In genomic region chr12:12735301-12735700, GRCh38 we compare ENCODE assay signal across 10 cellular contexts. TPM values are rescaled to one million over a fixed set of nuclear protein-coding genes. Genes with fewer than 3 reads are reported as not detected.
DNase-seq lines count a peak whose midpoint lies in the region; ATAC-seq, FAIRE-seq and TF ChIP-seq lines count a peak whose summit lies in the region.
"Had no signal": no experiment of that assay in that cellular context is flagged by ENCODE, and none has a peak within 500 bp of the region (broad histone marks: within the 10 kb centered on the region; RNA-seq: fewer than 3 reads in every experiment).

No MANE protein-coding gene starts in this region.

- TF ChIP-seq CTCF in suprapubic skin (IDR thresholded peaks at IDR 0.05): no peak
- TF ChIP-seq CTCF in D721Med (IDR thresholded peaks at IDR 0.05; ENCODE audit: insufficient read depth, missing control alignments): no peak

- peaks cover 61% of the 10 kb centered on the region for H3K4me1 Mint-ChIP-seq in activated CD8-positive, alpha-beta memory T cell treated with anti-CD3 and anti-CD28 coated beads, Interleukin-2, amount 10 ng/mL, durations not matched to agents 7 days and 5 days
- peaks cover 42% of the 10 kb centered on the region for H3K4me1 Mint-ChIP-seq in activated CD4-positive, alpha-beta memory T cell treated with anti-CD3 and anti-CD28 coated beads for 36 hours (ENCODE audit: low read depth)

- peaks cover 29% of the 10 kb centered on the region for H3K36me3 Mint-ChIP-seq in activated CD8-positive, alpha-beta memory T cell treated with anti-CD3 and anti-CD28 coated beads, Interleukin-2, amount 10 ng/mL, durations not matched to agents 7 days and 5 days
- peaks cover 7% of the 10 kb centered on the region for H3K36me3 Mint-ChIP-seq in activated CD4-positive, alpha-beta memory T cell treated with anti-CD3 and anti-CD28 coated beads for 36 hours

- no peak overlapping the region for H3K4me3 ChIP-seq in iPS-20b (ENCODE audit: low read length)
- peak overlapping the region; percentile 4 for H3K4me3 ChIP-seq in suprapubic skin

- H3K27me3 Mint-ChIP-seq in activated CD8-positive, alpha-beta memory T cell treated with anti-CD3 and anti-CD28 coated beads, Interleukin-2, amount 10 ng/mL, durations not matched to agents 7 days and 5 days: no peaks in the 10 kb centered on the region
- H3K27me3 Mint-ChIP-seq in activated CD4-positive, alpha-beta memory T cell treated with anti-CD3 and anti-CD28 coated beads for 36 hours: no peaks in the 10 kb centered on the region

- TF ChIP-seq EP300 in suprapubic skin (IDR thresholded peaks at IDR 0.05): no peak

- no peak for ATAC-seq in activated CD8-positive, alpha-beta memory T cell treated with anti-CD3 and anti-CD28 coated beads, Interleukin-2, amount 10 ng/mL, durations not matched to agents 7 days and 5 days

- peak overlapping the region; percentile 28 for H3K4me3 Mint-ChIP-seq in activated CD8-positive, alpha-beta memory T cell treated with anti-CD3 and anti-CD28 coated beads, Interleukin-2, amount 10 ng/mL, durations not matched to agents 7 days and 5 days
- no peak overlapping the region for H3K4me3 Mint-ChIP-seq in activated CD4-positive, alpha-beta memory T cell treated with anti-CD3 and anti-CD28 coated beads for 36 hours
- H3K4me3 Mint-ChIP-seq: neural crest cell had no signal

- H3K9me3 Mint-ChIP-seq in activated CD8-positive, alpha-beta memory T cell treated with anti-CD3 and anti-CD28 coated beads, Interleukin-2, amount 10 ng/mL, durations not matched to agents 7 days and 5 days (ENCODE audit: low read depth): no peaks in the 10 kb centered on the region
- no peaks in the 10 kb centered on the region for H3K9me3 Mint-ChIP-seq in activated CD4-positive, alpha-beta memory T cell treated with anti-CD3 and anti-CD28 coated beads for 36 hours
- H3K9me3 Mint-ChIP-seq: neural crest cell had no signal

- no peaks in the 10 kb centered on the region for H3K36me3 ChIP-seq in iPS-20b (ENCODE audit: insufficient read depth, low read depth, low read length)
- H3K36me3 ChIP-seq in suprapubic skin: no peaks in the 10 kb centered on the region

- no peak for TF ChIP-seq POLR2A in suprapubic skin (IDR thresholded peaks at IDR 0.05)

- POLR2A ChIA-PET in activated CD4-positive, alpha-beta memory T cell treated with anti-CD3 and anti-CD28 coated beads for 36 hours (lab: Charles Lee): interaction anchor here (3.2 to 3.7 kb wide), 3 partner anchors 8 to 19 kb away, joined by 19 to 46 read pairs (median 46); partner anchors contain the start of gene CDKN1B

- H3K9ac ChIP-seq in iPS-20b (ENCODE audit: low read depth, low read length): peak overlapping the region; percentile 12; the same call in 1 of the 2 replicates

- H3K27ac ChIP-seq in iPS-20b (ENCODE audit: low read length) (no peak overlapping the region), suprapubic skin (peak overlapping the region; percentile 70)

- H3K27me3 ChIP-seq in iPS-20b (ENCODE audit: insufficient read depth, low read length) (no peaks in the 10 kb centered on the region), suprapubic skin (no peaks in the 10 kb centered on the region)

- CTCF ChIA-PET in activated CD8-positive, alpha-beta memory T cell treated with anti-CD3 and anti-CD28 coated beads, Interleukin-2, amount 10 ng/mL, durations not matched to agents 7 days and 5 days (lab: Charles Lee): interaction anchor here (1.5 to 3.6 kb wide), 7 partner anchors 11 to 358 kb away, joined by 4 to 71 read pairs (median 14); partner anchors contain the start of gene CDKN1B
- CTCF ChIA-PET in activated CD4-positive, alpha-beta memory T cell treated with anti-CD3 and anti-CD28 coated beads for 36 hours (lab: Charles Lee): interaction anchor here (2.4 to 3.9 kb wide), 4 partner anchors 16 to 90 kb away, joined by 7 to 41 read pairs (median 25); no protein-coding TSS in a partner anchor

- WGBS in suprapubic skin: 60% methylated on average over 1 of the region's 1 CpG

- H3K9me3 ChIP-seq in iPS-20b (ENCODE audit: insufficient read depth, low read depth, low read length) (no peaks in the 10 kb centered on the region), suprapubic skin (no peaks in the 10 kb centered on the region)

- peak overlapping the region; percentile 98 for H3K27ac Mint-ChIP-seq in activated CD8-positive, alpha-beta memory T cell treated with anti-CD3 and anti-CD28 coated beads, Interleukin-2, amount 10 ng/mL, durations not matched to agents 7 days and 5 days
- H3K27ac Mint-ChIP-seq in activated CD4-positive, alpha-beta memory T cell treated with anti-CD3 and anti-CD28 coated beads for 36 hours: peak overlapping the region; percentile 44

- no peak for DNase-seq in activated CD8-positive, alpha-beta memory T cell treated with anti-CD3 and anti-CD28 coated beads, Interleukin-2, amount 10 ng/mL, durations not matched to agents 7 days and 5 days
- DNase-seq in activated CD8-positive, alpha-beta memory T cell treated with anti-CD3 and anti-CD28 coated beads, Interleukin-2, amount 50 U/mL, for 48 hours: no peak
- no peak for DNase-seq in activated CD4-positive, alpha-beta memory T cell treated with anti-CD3 and anti-CD28 coated beads for 36 hours
- DNase-seq in suprapubic skin (ENCODE audit: low spot score in 2 of 2) (no peak), DMS153 treated with DMSO at 0.1 percent for 48 hours (lab: John Stamatoyannopoulos, UW; ENCODE audit: unreplicated experiment) (no peak), D721Med (ENCODE audit: insufficient read length, low spot score) (no peak), SIG-M5 treated with dmso at 0.1 percent for 504 hours (lab: John Stamatoyannopoulos, UW; ENCODE audit: unreplicated experiment) (no peak)
- DNase-seq: activated effector memory CD4-positive, alpha-beta T cell treated with anti-CD3 and anti-CD28 coated beads, Interleukin-2, amount 50 U/mL, for 16 hours had no signal

- intact Hi-C loops in activated CD4-positive, alpha-beta memory T cell treated with anti-CD3 and anti-CD28 coated beads for 36 hours (cut with micrococcal nuclease): no loop called here

- H3K4me1 ChIP-seq in iPS-20b (ENCODE audit: insufficient read depth, low read length): peaks cover 3% of the 10 kb centered on the region; the same call in 1 of the 2 replicates
- peaks cover 31% of the 10 kb centered on the region for H3K4me1 ChIP-seq in suprapubic skin

- FAIRE-seq in D721Med (lab: Jason Lieb, UNC): no peak

RNA-seq across cellular contexts. Expression of gene CDKN1B, which starts 18.1 kb away (rescaled TPM):
- total RNA-seq in activated CD8-positive, alpha-beta memory T cell treated with anti-CD3 and anti-CD28 coated beads, Interleukin-2, amount 10 ng/mL, durations not matched to agents 7 days and 5 days: 100 to 1,000 TPM in 1 of 2 experiments, 10 to 100 TPM in 1; 99.2 to 105 TPM
- total RNA-seq in activated CD4-positive, alpha-beta memory T cell treated with anti-CD3 and anti-CD28 coated beads for 36 hours: 10 to 100 TPM; 52.4 to 52.8 TPM
- total RNA-seq in suprapubic skin: 10 to 100 TPM; 37.8 to 71.9 (median 46.9) TPM

RNA-seq across cellular contexts. Expression of gene GPR19, which starts 39.3 kb away (rescaled TPM):
- 10 to 100 TPM; 15.1 to 16.8 TPM for total RNA-seq in activated CD8-positive, alpha-beta memory T cell treated with anti-CD3 and anti-CD28 coated beads, Interleukin-2, amount 10 ng/mL, durations not matched to agents 7 days and 5 days
- 10 to 100 TPM; 23.1 to 24.5 TPM for total RNA-seq in activated CD4-positive, alpha-beta memory T cell treated with anti-CD3 and anti-CD28 coated beads for 36 hours
- under 1 TPM in 1 of 4 donors, not detected in 3; 0.42 TPM for total RNA-seq in suprapubic skin

RNA-seq across cellular contexts. Expression of gene APOLD1, which starts 50.2 kb away (rescaled TPM):
- 10 to 100 TPM in 1 of 2 experiments, 1 to 10 TPM in 1; 7.2 to 13.5 TPM for total RNA-seq in activated CD8-positive, alpha-beta memory T cell treated with anti-CD3 and anti-CD28 coated beads, Interleukin-2, amount 10 ng/mL, durations not matched to agents 7 days and 5 days
- total RNA-seq in activated CD4-positive, alpha-beta memory T cell treated with anti-CD3 and anti-CD28 coated beads for 36 hours: 1 to 10 TPM; 3.4 to 4.4 TPM
- total RNA-seq in suprapubic skin: 10 to 100 TPM; 14.6 to 25.5 (median 16.4) TPM

Comparison
In these comparisons a context has a peak if more than half of its experiments do, and no peak if none do; other contexts are left out.
1. RNA of gene GPR19, which starts 39.3 kb away (total RNA-seq): 23.1 to 24.5 TPM in activated CD4-positive, alpha-beta memory T cell treated with anti-CD3 and anti-CD28 coated beads for 36 hours and 15.1 to 16.8 TPM in activated CD8-positive, alpha-beta memory T cell treated with anti-CD3 and anti-CD28 coated beads, Interleukin-2, amount 10 ng/mL, durations not matched to agents 7 days and 5 days; 0.42 TPM in suprapubic skin; every median in the first group is over 10 times any median in the second.